In genomic region chr6:33426590-33427563, GRCh38 we compare ENCODE assay signal across 2 cellular contexts.
TF ChIP-seq lines count a peak whose summit lies in the region.

No MANE protein-coding gene starts in this region.

TF ChIP-seq in A549, 52 proteins besides CTCF, POLR2A, EP300 and RAD21:
- TF ChIP-seq USF2 (IDR thresholded peaks at IDR 0.05) = peak; percentile 29; the same call in 1 of the 2 replicates
- TF ChIP-seq HES2 (IDR thresholded peaks at IDR 0.05) = no peak

TF ChIP-seq in HCT116, 20 proteins besides CTCF, POLR2A, EP300 and RAD21:
- TF ChIP-seq ATF3 (IDR thresholded peaks at IDR 0.05) (no peak), SRF (IDR thresholded peaks at IDR 0.05; ENCODE audit: low read depth) (no peak), REST (IDR thresholded peaks at IDR 0.05; ENCODE audit: low read depth) (no peak), SP1 (IDR thresholded peaks at IDR 0.05; ENCODE audit: low read depth) (no peak), FOSL1 (IDR thresholded peaks at IDR 0.05; ENCODE audit: low read depth) (no peak)
